8 cellular contexts compared by ENCODE assay signal in the genomic region with DNA sequence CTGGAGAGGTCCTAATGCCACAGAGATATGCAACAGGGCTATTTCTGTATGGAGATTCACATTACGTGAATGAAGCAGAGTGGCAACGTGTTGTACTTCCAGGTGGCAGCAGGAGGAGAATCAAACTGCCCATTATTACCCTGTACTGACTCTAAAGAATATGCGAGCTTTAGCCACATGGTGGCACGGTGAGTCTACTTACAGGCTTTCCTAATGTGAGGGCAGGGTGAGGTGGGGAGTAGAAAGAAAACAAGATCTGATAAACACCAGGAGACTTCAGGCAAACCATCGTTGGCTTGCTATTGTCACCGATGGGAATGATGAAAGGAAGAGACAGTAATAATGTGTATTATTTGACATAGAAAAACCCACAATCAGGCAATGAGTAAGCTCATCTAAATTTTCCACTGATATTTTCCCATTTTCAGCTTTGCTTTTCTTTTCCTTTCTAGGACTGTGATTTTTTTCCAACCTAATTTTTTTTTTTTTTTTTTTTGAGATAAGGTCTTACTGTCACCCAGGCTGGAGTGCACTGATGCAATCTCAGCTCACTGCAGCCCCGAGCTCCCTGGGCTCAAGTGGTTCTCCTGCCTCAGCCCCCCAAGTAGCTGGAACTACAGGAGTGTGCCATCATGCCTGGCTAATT.
DNase-seq lines count a peak whose midpoint lies in the region; ATAC-seq and TF ChIP-seq lines count a peak whose summit lies in the region.

No MANE protein-coding gene starts in this region.

- DNase-seq in CD4-positive, alpha-beta memory T cell, result peak; percentile 43 to 60 (median 51)
- DNase-seq in NCI-H510A (lab: John Stamatoyannopoulos, UW), result peak; percentile 73
- DNase-seq in activated CD4-positive, alpha-beta T cell treated with anti-CD3 and anti-CD28 coated beads for 36 hours, result peak; percentile 73
- DNase-seq in dorsolateral prefrontal cortex, result peak in 8 of 10 donors; percentile 47 to 84 (median 56)
- peak; percentile 51 for DNase-seq in lower lobe of right lung
- peak; percentile 54 for DNase-seq in stimulated activated CD8-positive, alpha-beta memory T cell treated with anti-CD3 and anti-CD28 coated beads, Interleukin-4, amount 100 ng/mL, for 48 hours

- H3K36me3 ChIP-seq in CD4-positive, alpha-beta memory T cell (ENCODE audit: insufficient read depth, low read length), result no peaks in the 10 kb centered on the region
- H3K36me3 ChIP-seq in lower lobe of right lung, result no peaks in the 10 kb centered on the region

- no peak overlapping the region for H3K4me3 Mint-ChIP-seq in CD4-positive, alpha-beta memory T cell
- H3K4me3 Mint-ChIP-seq in activated CD4-positive, alpha-beta T cell treated with anti-CD3 and anti-CD28 coated beads for 36 hours, result no peak overlapping the region

- ATAC-seq in GM19328 (IDR thresholded peaks at IDR 0.05; ENCODE audit: unreplicated experiment), result peak; percentile 92
- peak; percentile 83 for ATAC-seq in HG03378 (IDR thresholded peaks at IDR 0.05; ENCODE audit: unreplicated experiment)
- peak; percentile 99 for ATAC-seq in activated CD4-positive, alpha-beta T cell treated with anti-CD3 and anti-CD28 coated beads for 36 hours
- peak; percentile 94 to 95 for ATAC-seq in lower lobe of right lung

- H3K9me3 ChIP-seq in CD4-positive, alpha-beta memory T cell (ENCODE audit: control insufficient read depth in 1 of 2, low read length in 2 of 2), result no peaks in the 10 kb centered on the region
- H3K9me3 ChIP-seq in lower lobe of right lung, result no peaks in the 10 kb centered on the region

- no peak overlapping the region for H3K4me3 ChIP-seq in CD4-positive, alpha-beta memory T cell (ENCODE audit: low read length in 2 of 2)
- H3K4me3 ChIP-seq in dorsolateral prefrontal cortex (no peak overlapping the region), lower lobe of right lung (no peak overlapping the region)

- H3K27ac Mint-ChIP-seq in CD4-positive, alpha-beta memory T cell, result peak overlapping the region in 1 of 7 donors; percentile 22
- no peak overlapping the region for H3K27ac Mint-ChIP-seq in activated CD4-positive, alpha-beta T cell treated with anti-CD3 and anti-CD28 coated beads for 36 hours

- no peaks in the 10 kb centered on the region for H3K4me1 ChIP-seq in CD4-positive, alpha-beta memory T cell (ENCODE audit: insufficient read depth, low read length)
- peaks cover 5% of the 10 kb centered on the region for H3K4me1 ChIP-seq in lower lobe of right lung

- peaks cover 0 to 6% (median 3%) of the 10 kb centered on the region in 4 donors for H3K4me1 Mint-ChIP-seq in CD4-positive, alpha-beta memory T cell
- H3K4me1 Mint-ChIP-seq in activated CD4-positive, alpha-beta T cell treated with anti-CD3 and anti-CD28 coated beads for 36 hours, result peaks cover 5% of the 10 kb centered on the region

- POLR2A ChIA-PET in CD4-positive, alpha-beta memory T cell (lab: Charles Lee; ENCODE audit: partially characterized antibody), result interaction anchor here (1.7 kb wide), 1 partner anchor 204 kb away, joined by 7 read pairs; a partner anchor contains a TSS
- POLR2A ChIA-PET in activated CD4-positive, alpha-beta T cell treated with anti-CD3 and anti-CD28 coated beads for 36 hours (lab: Charles Lee), result interaction anchor here (0.5 kb wide), 1 partner anchor 315 kb away, joined by 4 read pairs; no protein-coding TSS in a partner anchor

- intact Hi-C loops in CD4-positive, alpha-beta memory T cell (cut with micrococcal nuclease), result loop anchor here (1.0 to 5.0 kb wide), 3 partner anchors 204 to 544 kb away; a partner anchor contains a TSS
- intact Hi-C loops in activated CD4-positive, alpha-beta T cell treated with anti-CD3 and anti-CD28 coated beads for 36 hours (cut with DNase I, micrococcal nuclease), result loop anchor here (1.0 to 10.0 kb wide), 5 partner anchors 203 to 487 kb away; a partner anchor contains a TSS
- intact Hi-C loops in dorsolateral prefrontal cortex (cut with DNase I), result loop anchor here (1.0 to 10.0 kb wide), 6 partner anchors 154 to 487 kb away; a partner anchor contains a TSS
- intact Hi-C loops in lower lobe of right lung (cut with DNase I), result loop anchor here (10.0 kb wide), 1 partner anchor 347 kb away; no protein-coding TSS in a partner anchor

- TF ChIP-seq CTCF in dorsolateral prefrontal cortex (IDR thresholded peaks at IDR 0.05 in 54 of 56, conservative IDR thresholded peaks at IDR 0.05 in 2 of 56; ENCODE audit: low read depth in 1 of 56, partially characterized antibody in 56 of 56) (peak; percentile 9 to 91 (median 76)), lower lobe of right lung (IDR thresholded peaks at IDR 0.05) (peak; percentile 72)

- peaks cover 0 to 1% of the 10 kb centered on the region in 2 donors for H3K36me3 Mint-ChIP-seq in CD4-positive, alpha-beta memory T cell
- H3K36me3 Mint-ChIP-seq in activated CD4-positive, alpha-beta T cell treated with anti-CD3 and anti-CD28 coated beads for 36 hours (ENCODE audit: low read depth), result no peaks in the 10 kb centered on the region

- no peak overlapping the region for H3K27ac ChIP-seq in CD4-positive, alpha-beta memory T cell (ENCODE audit: low read depth, low read length)
- H3K27ac ChIP-seq in dorsolateral prefrontal cortex (peak overlapping the region in 21 of 59 donors; percentile 0 to 48 (median 24)), lower lobe of right lung (no peak overlapping the region)

- no peaks in the 10 kb centered on the region for H3K27me3 ChIP-seq in CD4-positive, alpha-beta memory T cell (ENCODE audit: insufficient read depth, low read length)
- H3K27me3 ChIP-seq in dorsolateral prefrontal cortex (no peaks in the 10 kb centered on the region), lower lobe of right lung (ENCODE audit: low read depth) (no peaks in the 10 kb centered on the region)

- H3K27me3 Mint-ChIP-seq in CD4-positive, alpha-beta memory T cell, result no peaks in the 10 kb centered on the region
- H3K27me3 Mint-ChIP-seq in activated CD4-positive, alpha-beta T cell treated with anti-CD3 and anti-CD28 coated beads for 36 hours, result no peaks in the 10 kb centered on the region

- CTCF ChIA-PET in CD4-positive, alpha-beta memory T cell (lab: Charles Lee; ENCODE audit: partially characterized antibody), result interaction anchor here (0.7 to 1.5 kb wide), 16 partner anchors 9 to 1896 kb away, joined by 3 to 15 read pairs (median 3); a partner anchor contains a TSS
- CTCF ChIA-PET in activated CD4-positive, alpha-beta T cell treated with anti-CD3 and anti-CD28 coated beads for 36 hours (lab: Charles Lee), result interaction anchor here (0.7 to 2.3 kb wide), 17 partner anchors 9 to 487 kb away, joined by 3 to 14 read pairs (median 3); a partner anchor contains a TSS

- no peaks in the 10 kb centered on the region for H3K9me3 Mint-ChIP-seq in CD4-positive, alpha-beta memory T cell
- no peaks in the 10 kb centered on the region for H3K9me3 Mint-ChIP-seq in activated CD4-positive, alpha-beta T cell treated with anti-CD3 and anti-CD28 coated beads for 36 hours (ENCODE audit: low read depth)
